In genomic region chr11:370087-370941, GRCh38 we compare ENCODE assay signal across 10 cellular contexts. TPM values are rescaled to one million over a fixed set of nuclear protein-coding genes. Genes with fewer than 3 reads are reported as not detected.
A peak's percentile ranks its signal among the peaks of the same experiment; 100 is the strongest.
DNase-seq lines count a peak whose midpoint lies in the region; ATAC-seq, FAIRE-seq and TF ChIP-seq lines count a peak whose summit lies in the region.
"Had no signal": no experiment of that assay in that cellular context is flagged by ENCODE, and none has a peak within 500 bp of the region (broad histone marks: within the 10 kb centered on the region; RNA-seq: fewer than 3 reads in every experiment).

No MANE protein-coding gene starts in this region.

- peak overlapping the region; percentile 89 for H3K4me3 Mint-ChIP-seq in astrocyte (ENCODE audit: unreplicated experiment)

- H3K9me3 ChIP-seq in astrocyte (ENCODE audit: insufficient read depth, low read depth, low read length): no peaks in the 10 kb centered on the region
- H3K9me3 ChIP-seq in kidney (ENCODE audit: control insufficient read depth in 1 of 2, low read length in 2 of 2): no peaks in the 10 kb centered on the region

- H3K27ac ChIP-seq in astrocyte (ENCODE audit: low read depth, low read length): no peak overlapping the region
- no peak overlapping the region for H3K27ac ChIP-seq in kidney (ENCODE audit: low read depth in 2 of 2, low read length in 2 of 2)

- FAIRE-seq in GM12892 (lab: Jason Lieb, UNC) (no peak), astrocyte (lab: Jason Lieb, UNC) (no peak), kidney (lab: Jason Lieb, UNC) (no peak)
- FAIRE-seq: TTC549 had no signal

- H3K9ac ChIP-seq in astrocyte (ENCODE audit: low read length) (peak overlapping the region; percentile 57), kidney (ENCODE audit: low read length in 2 of 2) (no peak overlapping the region)

- H3K27me3 ChIP-seq in astrocyte (ENCODE audit: insufficient read depth, low read length): peaks cover 20% of the 10 kb centered on the region

- ATAC-seq in HG02798 (IDR thresholded peaks at IDR 0.05; ENCODE audit: poor library complexity, unreplicated experiment): no peak
- no peak for ATAC-seq in HG03135 (IDR thresholded peaks at IDR 0.05; ENCODE audit: unreplicated experiment)

- intact Hi-C loops in kidney (cut with DNase I): no loop called here

- no peak for TF ChIP-seq CTCF in astrocyte (IDR thresholded peaks at IDR 0.05; ENCODE audit: insufficient read depth, low read depth, low read length)
- TF ChIP-seq CTCF in kidney (IDR thresholded peaks at IDR 0.05; ENCODE audit: borderline replicate concordance, extremely low read depth, insufficient read depth): no peak

- TF ChIP-seq POLR2A in GM12892 (IDR thresholded peaks at IDR 0.05; ENCODE audit: low read depth, low read length): no peak

- no peak overlapping the region for H2AFZ ChIP-seq in astrocyte (ENCODE audit: low read depth, low read length)

- H3K9me3 Mint-ChIP-seq in astrocyte (ENCODE audit: unreplicated experiment): peaks cover 2% of the 10 kb centered on the region

- H3K4me2 ChIP-seq in astrocyte (ENCODE audit: low read length): peak overlapping the region; percentile 78

- peak overlapping the region; percentile 46 for H3K4me3 ChIP-seq in astrocyte (ENCODE audit: insufficient read depth, low read depth, low read length)
- H3K4me3 ChIP-seq in kidney (ENCODE audit: low read length in 2 of 2): no peak overlapping the region

- H3K27ac Mint-ChIP-seq in astrocyte (ENCODE audit: unreplicated experiment): peak overlapping the region; percentile 72

- H3K79me2 ChIP-seq in astrocyte (ENCODE audit: insufficient read depth, low read length): no peaks in the 10 kb centered on the region

- H3K36me3 ChIP-seq in astrocyte (ENCODE audit: insufficient read depth, low read length) (no peaks in the 10 kb centered on the region), kidney (ENCODE audit: control insufficient read depth in 1 of 2, insufficient read depth in 2 of 2, low read length in 2 of 2) (no peaks in the 10 kb centered on the region)

- peaks cover 13% of the 10 kb centered on the region for H3K27me3 Mint-ChIP-seq in astrocyte (ENCODE audit: low read depth, unreplicated experiment)

- H4K20me1 ChIP-seq in astrocyte (ENCODE audit: insufficient read depth, low read length): peaks cover 23% of the 10 kb centered on the region

- peaks cover 4% of the 10 kb centered on the region for H3K36me3 Mint-ChIP-seq in astrocyte (ENCODE audit: low read depth, unreplicated experiment)

- DNase-seq in 8988T (peak; percentile 75), GM12892 (ENCODE audit: insufficient read length) (peak; percentile 37), astrocyte (ENCODE audit: low read depth) (no peak), kidney (peak; percentile 72), COLO829 (ENCODE audit: low spot score) (no peak), germinal center (ENCODE audit: low spot score) (no peak)
- DNase-seq: effector memory CD4-positive, alpha-beta T cell had no signal

- H3K4me1 ChIP-seq in astrocyte (ENCODE audit: insufficient read depth, low read length) (no peaks in the 10 kb centered on the region), kidney (ENCODE audit: control insufficient read depth in 1 of 2, insufficient read depth in 1 of 2, low read depth in 1 of 2, low read length in 2 of 2) (peaks cover 0 to 6% of the 10 kb centered on the region in 2 donors)

- peaks cover 2% of the 10 kb centered on the region for H3K4me1 Mint-ChIP-seq in astrocyte (ENCODE audit: low read depth, unreplicated experiment)

RNA-seq across cellular contexts. Expression of gene B4GALNT4, which starts 1.0 kb away (rescaled TPM):
- not detected for polyA plus RNA-seq in GM12892 (2012; ENCODE audit: missing spikeins)
- total RNA-seq in astrocyte (64.6 and 68.5 TPM in 2 replicates), kidney (1.4 TPM)
- polyA plus RNA-seq in kidney (ENCODE audit: insufficient read depth, low read depth, low replicate concordance): 0.82 TPM

RNA-seq across cellular contexts. Expression of gene PKP3, which starts 23.7 kb away (rescaled TPM):
- not detected for polyA plus RNA-seq in GM12892 (2012; ENCODE audit: missing spikeins)
- total RNA-seq in astrocyte (1.1 and 2.1 TPM in 2 replicates), kidney (3.6 TPM)
- 1.9 TPM for polyA plus RNA-seq in kidney (ENCODE audit: insufficient read depth, low read depth, low replicate concordance)

RNA-seq across cellular contexts. Expression of gene SIGIRR, which starts 44.5 kb away (rescaled TPM):
- 4.6 TPM for polyA plus RNA-seq in GM12892 (2012; ENCODE audit: missing spikeins)
- 6.2 and 7.2 TPM in 2 replicates for total RNA-seq in astrocyte
- 89.1 TPM for total RNA-seq in kidney
- polyA plus RNA-seq in kidney (ENCODE audit: insufficient read depth, low read depth, low replicate concordance): 181 TPM

RNA-seq across cellular contexts. Expression of gene IFITM3, which starts 49.7 kb away (rescaled TPM):
- polyA plus RNA-seq in GM12892 (2012; ENCODE audit: missing spikeins): 1.7 TPM
- total RNA-seq in astrocyte: 642 and 757 TPM in 2 replicates
- 1,286 TPM for total RNA-seq in kidney
- polyA plus RNA-seq in kidney (ENCODE audit: insufficient read depth, low read depth, low replicate concordance): 1,281 TPM

RNA-seq across cellular contexts. Expression of gene IFITM1, which starts 56.5 kb away (rescaled TPM):
- polyA plus RNA-seq in GM12892 (2012; ENCODE audit: missing spikeins): 237 TPM
- total RNA-seq in astrocyte (526 and 631 TPM in 2 replicates), kidney (440 TPM)
- polyA plus RNA-seq in kidney (ENCODE audit: insufficient read depth, low read depth, low replicate concordance): 248 TPM

Comparison
In these comparisons a context has a peak if more than half of its experiments do, and no peak if none do; other contexts are left out.
1. DNase-seq: peak in 8988T (single experiment), GM12892 (single experiment) and kidney (single experiment); none in astrocyte (single experiment), COLO829 (single experiment) and germinal center (single experiment).
2. RNA of gene B4GALNT4, which starts 1.0 kb away (total RNA-seq): 64.6 to 68.5 TPM in astrocyte; 1.4 TPM in kidney (single experiment); every median in the first group is over 10 times any median in the second.
3. RNA of gene SIGIRR, which starts 44.5 kb away (total RNA-seq): 89.1 TPM in kidney (single experiment); 6.2 to 7.2 TPM in astrocyte; every median in the first group is over 10 times any median in the second.